In the genomic region with DNA sequence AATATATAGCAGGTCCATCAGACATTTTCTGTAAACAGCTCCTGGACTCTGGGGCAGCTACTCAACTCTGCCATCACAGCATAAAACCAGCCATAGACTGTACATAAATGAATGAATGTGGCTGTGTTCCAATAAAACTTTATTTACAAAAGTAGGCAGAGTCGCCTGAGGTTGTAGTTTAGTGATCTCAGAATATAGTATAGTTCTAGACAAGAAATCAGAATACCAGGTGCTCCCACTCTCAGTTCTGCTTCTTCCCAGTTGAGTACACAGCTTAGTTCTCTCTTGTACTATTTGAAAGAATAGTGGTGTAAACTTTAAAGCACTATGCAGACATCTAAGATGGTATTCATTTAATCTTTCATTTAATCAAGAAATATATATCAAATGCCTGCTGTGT, we compare ENCODE assay signal across 9 cellular contexts. TPM values are rescaled to one million over a fixed set of nuclear protein-coding genes. Genes with fewer than 3 reads are reported as not detected.
DNase-seq lines count a peak whose midpoint lies in the region; ATAC-seq, FAIRE-seq and TF ChIP-seq lines count a peak whose summit lies in the region.
"Had no signal": no experiment of that assay in that cellular context is flagged by ENCODE, and none has a peak within 500 bp of the region (broad histone marks: within the 10 kb centered on the region; RNA-seq: fewer than 3 reads in every experiment).

No MANE protein-coding gene starts in this region.

- peak overlapping the region; percentile 6 for H3K4me3 Mint-ChIP-seq in memory B cell

- TF ChIP-seq CTCF in RWPE2 (IDR thresholded peaks at IDR 0.05; ENCODE audit: poor library complexity, severe bottlenecking) (no peak), coronary artery (IDR thresholded peaks at IDR 0.05) (no peak)

- H3K36me3 Mint-ChIP-seq in memory B cell: no peaks in the 10 kb centered on the region

- DNase-seq in GM12891 (ENCODE audit: insufficient read length, low spot score): no peak
- no peak for DNase-seq in RWPE2 (ENCODE audit: low spot score)
- DNase-seq in memory B cell (ENCODE audit: low spot score in 2 of 2): peak in 1 of 2 donors; percentile 22
- no peak for DNase-seq in Ammon's horn (ENCODE audit: low spot score)
- DNase-seq in coronary artery (ENCODE audit: low spot score): no peak
- no peak for DNase-seq in HuH-7 (ENCODE audit: low spot score)
- DNase-seq: Kasumi-1; stimulated activated CD4-positive, alpha-beta T cell treated with anti-CD3 and anti-CD28 coated beads, Interleukin-2, amount 100 ng/mL, for 48 hours had no signal

- H3K4me3 ChIP-seq in RWPE2 (ENCODE audit: severe bottlenecking) (no peak overlapping the region), coronary artery (no peak overlapping the region)

- H3K27me3 Mint-ChIP-seq in memory B cell: no peaks in the 10 kb centered on the region

- no peak for FAIRE-seq in GM12891 (lab: Jason Lieb, UNC)

- H3K27ac Mint-ChIP-seq in memory B cell: peak overlapping the region; percentile 28

- no peak for TF ChIP-seq POLR2A in GM12891 (IDR thresholded peaks at IDR 0.05; ENCODE audit: low read depth, low read length)

- H3K4me1 Mint-ChIP-seq in memory B cell: peaks cover 43% of the 10 kb centered on the region

- H3K27ac ChIP-seq in RWPE2 (ENCODE audit: poor library complexity, severe bottlenecking): peak overlapping the region; percentile 90
- H3K27ac ChIP-seq in coronary artery: no peak overlapping the region

- no peaks in the 10 kb centered on the region for H3K9me3 ChIP-seq in RWPE2 (ENCODE audit: severe bottlenecking)

- peaks cover 38% of the 10 kb centered on the region for H3K4me1 ChIP-seq in RWPE2 (ENCODE audit: insufficient read depth, poor library complexity, severe bottlenecking)

- H3K36me3 ChIP-seq in RWPE2 (ENCODE audit: low read depth): no peaks in the 10 kb centered on the region

- H3K9me3 Mint-ChIP-seq in memory B cell: no peaks in the 10 kb centered on the region

- no peaks in the 10 kb centered on the region for H3K27me3 ChIP-seq in RWPE2 (ENCODE audit: insufficient read depth, poor library complexity, severe bottlenecking)

- ATAC-seq in HG02588 (IDR thresholded peaks at IDR 0.05; ENCODE audit: unreplicated experiment) (peak; percentile 49), RWPE2 (ENCODE audit: low read depth) (no peak), memory B cell (ENCODE audit: low read depth) (peak; percentile 94)

TF ChIP-seq in GM12891, 5 proteins besides CTCF, POLR2A, EP300 and RAD21:
- TF ChIP-seq PAX5 (IDR thresholded peaks at IDR 0.05; ENCODE audit: insufficient read depth, low read length, severe bottlenecking): no peak
- peak; percentile 79 for TF ChIP-seq SPI1 (IDR thresholded peaks at IDR 0.05; ENCODE audit: low read depth, low read length)
TF ChIP-seq in GM12891: peak in this region for 1.

RNA-seq across cellular contexts. Expression of a gene that starts 37.2 kb away (rescaled TPM):
- 0.47 TPM for polyA plus RNA-seq in GM12891 (2012; ENCODE audit: low read depth, missing spikeins)
